8 cellular contexts compared by ENCODE assay signal in the genomic region with DNA sequence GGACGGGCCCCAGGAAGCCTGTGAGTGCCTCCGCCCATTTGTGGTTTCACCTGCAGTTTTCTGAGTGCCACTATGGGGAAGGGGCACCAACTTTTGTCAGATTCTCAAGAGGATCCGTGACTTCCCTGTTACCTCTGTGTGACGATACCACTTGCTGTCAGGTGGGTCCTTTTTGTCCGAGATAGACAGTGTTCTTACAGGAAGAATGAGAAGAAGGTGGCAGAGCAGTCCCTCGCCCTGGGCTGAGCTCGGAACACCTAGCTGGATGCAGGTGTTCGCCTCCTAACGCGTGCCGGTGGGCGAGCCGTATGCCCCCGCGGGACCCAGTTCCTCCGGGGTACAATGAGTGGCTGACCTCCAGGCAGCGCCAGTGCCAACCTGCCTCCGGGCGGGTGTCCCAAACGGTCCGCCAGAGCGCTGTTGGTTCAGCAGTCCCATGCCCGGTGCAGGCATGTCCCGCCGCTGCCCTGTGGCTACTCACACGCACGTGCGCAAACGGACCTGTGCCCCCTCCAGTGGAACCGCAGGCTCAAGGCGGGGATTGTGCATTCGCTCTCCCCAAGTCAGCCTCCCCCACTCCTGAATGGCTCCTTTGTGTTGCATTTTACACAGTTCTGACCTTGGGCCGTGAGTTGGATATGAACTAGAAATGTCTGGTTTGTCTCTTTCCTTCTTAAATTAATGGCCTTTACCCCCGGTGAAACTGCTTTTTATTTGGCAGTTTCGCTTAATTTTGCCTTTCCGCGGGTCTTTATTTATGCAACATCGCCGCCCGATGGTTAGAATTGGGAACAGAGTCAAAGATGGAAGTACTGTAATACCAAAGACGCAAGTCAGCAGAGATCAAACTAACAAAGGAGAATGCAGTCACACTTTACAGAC. TPM values are rescaled to one million over a fixed set of nuclear protein-coding genes. Genes with fewer than 3 reads are reported as not detected.
DNase-seq lines count a peak whose midpoint lies in the region; ATAC-seq, FAIRE-seq and TF ChIP-seq lines count a peak whose summit lies in the region.

No MANE protein-coding gene starts in this region.

- BruUV-seq in PC-9 (replicated peaks; lab: Mats Ljungman, UMichigan) = TSS peak; percentile 73

- POLR2A ChIA-PET in PC-9 (lab: Charles Lee; ENCODE audit: unreplicated experiment) = interaction anchor here (0.6 to 1.0 kb wide), 4 partner anchors 10 to 166 kb away, joined by 3 to 21 read pairs (median 18); no protein-coding TSS in a partner anchor

- H2AFZ ChIP-seq in PC-9 = peak overlapping the region; percentile 83

- peak; percentile 99 for TF ChIP-seq CTCF in PC-9 (conservative IDR thresholded peaks at IDR 0.05)

- peaks cover 4% of the 10 kb centered on the region; the same call in 1 of the 2 replicates for H3F3A ChIP-seq in PC-9 (ENCODE audit: insufficient read depth, low read depth)

- no peak for ATAC-seq in HG03457 (IDR thresholded peaks at IDR 0.05; ENCODE audit: unreplicated experiment)

- peak overlapping the region; percentile 78 for H3K4me3 ChIP-seq in PC-9

- H3K9me3 ChIP-seq in PC-9 (ENCODE audit: insufficient read depth, low read depth) = no peaks in the 10 kb centered on the region

- no peaks in the 10 kb centered on the region for H3K36me3 ChIP-seq in PC-9 (ENCODE audit: low read depth)

- no peaks in the 10 kb centered on the region for H3K9me2 ChIP-seq in PC-9 (ENCODE audit: insufficient read depth)

- H3K4me1 ChIP-seq in PC-9 (replicated peaks; ENCODE audit: insufficient read depth) = peaks cover 31% of the 10 kb centered on the region

- H3K27me3 ChIP-seq in PC-9 (ENCODE audit: insufficient read depth, low read depth) = no peaks in the 10 kb centered on the region

- H3K79me2 ChIP-seq in PC-9 (ENCODE audit: low read depth) = peaks cover 38% of the 10 kb centered on the region

- intact Hi-C loops in PC-9 (cut with micrococcal nuclease; ENCODE audit: unreplicated experiment) = loop anchor here (1.0 to 2.0 kb wide), 16 partner anchors 57 to 524 kb away; partner anchors contain the start of genes CAPRIN1 and NAT10

- H4K20me1 ChIP-seq in PC-9 (ENCODE audit: insufficient read depth) = peaks cover 22% of the 10 kb centered on the region

- CTCF ChIA-PET in PC-9 (lab: Charles Lee) = interaction anchor here (0.6 to 1.5 kb wide), 4 partner anchors 96 to 272 kb away, joined by 4 to 24 read pairs (median 7); no protein-coding TSS in a partner anchor

- peak; percentile 81 for FAIRE-seq in G401.6 (lab: Jason Lieb, UNC)

- peak; percentile 46 for DNase-seq in HuH-7 (ENCODE audit: low spot score)
- DNase-seq in PC-9 = peak; percentile 71 to 73
- peak; percentile 74 for DNase-seq in activated T-cell treated with anti-CD3 and anti-CD28 coated beads, Interleukin-2, amount 50 U/mL, for 1 hour
- DNase-seq in erythroblast (lab: John Stamatoyannopoulos, UW) = peak; percentile 76 to 84
- DNase-seq in mucosa of gallbladder (ENCODE audit: low spot score) = peak; percentile 80
- DNase-seq in stimulated activated CD8-positive, alpha-beta memory T cell treated with anti-CD3 and anti-CD28 coated beads, Interleukin-4, amount 100 ng/mL, for 48 hours = peak; percentile 79

- TF ChIP-seq POLR2A in erythroblast (IDR thresholded peaks at IDR 0.05; ENCODE audit: low read length) = no peak

- peak overlapping the region; percentile 97 for H3K4me2 ChIP-seq in PC-9

- peak overlapping the region; percentile 67 for H3K27ac ChIP-seq in PC-9

RNA-seq across cellular contexts. Expression of gene ABTB2, which starts 1.1 kb away (rescaled TPM):
- total RNA-seq in PC-9 (2021) (12.7 and 12.9 TPM in 2 replicates), mucosa of gallbladder (9.8 TPM)
